In the genomic region with DNA sequence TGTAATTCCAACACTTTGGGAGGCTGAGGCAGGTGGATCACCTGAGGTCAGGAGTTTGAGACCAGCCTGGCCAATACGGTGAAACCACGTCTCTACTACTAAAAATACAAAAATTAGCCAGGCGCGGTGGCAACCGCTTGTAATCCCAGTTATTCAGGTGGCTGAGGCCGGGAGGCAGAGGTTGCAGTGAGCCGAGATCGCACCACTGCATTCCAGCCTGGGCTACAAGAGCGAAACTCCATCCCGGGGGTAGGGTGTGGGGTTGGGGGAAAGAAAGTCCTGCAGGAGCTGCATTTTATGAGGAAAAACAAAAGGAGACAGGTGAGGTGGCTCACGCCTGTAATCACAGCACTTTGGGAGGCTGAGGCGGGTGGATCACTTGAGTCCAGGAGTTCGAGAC, we compare ENCODE assay signal across 3 cellular contexts. TPM values are rescaled to one million over a fixed set of nuclear protein-coding genes. Genes with fewer than 3 reads are reported as not detected.
"Had no signal": no experiment of that assay in that cellular context is flagged by ENCODE, and none has a peak within 500 bp of the region (broad histone marks: within the 10 kb centered on the region; RNA-seq: fewer than 3 reads in every experiment).

No MANE protein-coding gene starts in this region.

RNA-seq across cellular contexts. Expression of a gene that starts 23.3 kb away (rescaled TPM):
- total RNA-seq: neural crest cell, smooth muscle cell had no signal
- polyA plus RNA-seq: naive thymus-derived CD4-positive, alpha-beta T cell; smooth muscle cell had no signal
